In genomic region chr7:8491106-8491505, GRCh38 we compare ENCODE assay signal across 20 cellular contexts. TPM values are rescaled to one million over a fixed set of nuclear protein-coding genes. Genes with fewer than 3 reads are reported as not detected.
DNase-seq lines count a peak whose midpoint lies in the region; ATAC-seq lines count a peak whose summit lies in the region.
"Had no signal": no experiment of that assay in that cellular context is flagged by ENCODE, and none has a peak within 500 bp of the region (broad histone marks: within the 10 kb centered on the region; RNA-seq: fewer than 3 reads in every experiment).

No MANE protein-coding gene starts in this region.

- peak; percentile 59 for DNase-seq in NCI-H2171 treated with DMSO at 0.1 percent for 48 hours (lab: John Stamatoyannopoulos, UW)
- no peak for DNase-seq in NCI-H2171 (lab: John Stamatoyannopoulos, UW)
- DNase-seq in NCI-H1694 (lab: John Stamatoyannopoulos, UW): peak; percentile 77
- peak; percentile 20 for DNase-seq in NCI-H446 treated with DMSO at 0.1 percent for 48 hours (lab: John Stamatoyannopoulos, UW)
- DNase-seq in cerebellum (ENCODE audit: low spot score): peak; percentile 26
- no peak for DNase-seq in NCI-H69 (lab: John Stamatoyannopoulos, UW)
- DNase-seq in left lobe of liver (ENCODE audit: low spot score): no peak
- DNase-seq: AML-193; Caco-2; CD4-positive, alpha-beta T cell; CD8-positive, alpha-beta T cell; DMS 273 treated with DMSO at 0.1 percent for 48 hours; DMS153; DMS79 treated with DMSO at 0.1 percent for 48 hours; GDM1 had no signal

- no peak for ATAC-seq in left lobe of liver
- no peak for ATAC-seq in HG02642 (IDR thresholded peaks at IDR 0.05; ENCODE audit: poor library complexity, unreplicated experiment)
- ATAC-seq: A549; CD8-positive, alpha-beta T cell; GM12878 had no signal

RNA-seq across cellular contexts. Expression of gene NXPH1, which starts 57.7 kb away (rescaled TPM):
- total RNA-seq in cerebellum (22.4 TPM), left lobe of liver (not detected)
- total RNA-seq: A172; B cell; CD4-positive, alpha-beta T cell; CD8-positive, alpha-beta T cell; GM12878 had no signal

Comparison
In these comparisons a context has a peak if more than half of its experiments do, and no peak if none do; other contexts are left out.
1. DNase-seq: peak in NCI-H2171 treated with DMSO at 0.1 percent for 48 hours (single experiment), NCI-H1694 (single experiment), NCI-H446 treated with DMSO at 0.1 percent for 48 hours (single experiment) and cerebellum (single experiment); none in NCI-H2171 (single experiment), NCI-H69 (single experiment) and left lobe of liver (single experiment).
2. RNA of gene NXPH1, which starts 57.7 kb away (total RNA-seq): 22.4 TPM in cerebellum (single experiment); not detected in left lobe of liver (single experiment); every median in the first group is over 10 times any median in the second.